In the genomic region with DNA sequence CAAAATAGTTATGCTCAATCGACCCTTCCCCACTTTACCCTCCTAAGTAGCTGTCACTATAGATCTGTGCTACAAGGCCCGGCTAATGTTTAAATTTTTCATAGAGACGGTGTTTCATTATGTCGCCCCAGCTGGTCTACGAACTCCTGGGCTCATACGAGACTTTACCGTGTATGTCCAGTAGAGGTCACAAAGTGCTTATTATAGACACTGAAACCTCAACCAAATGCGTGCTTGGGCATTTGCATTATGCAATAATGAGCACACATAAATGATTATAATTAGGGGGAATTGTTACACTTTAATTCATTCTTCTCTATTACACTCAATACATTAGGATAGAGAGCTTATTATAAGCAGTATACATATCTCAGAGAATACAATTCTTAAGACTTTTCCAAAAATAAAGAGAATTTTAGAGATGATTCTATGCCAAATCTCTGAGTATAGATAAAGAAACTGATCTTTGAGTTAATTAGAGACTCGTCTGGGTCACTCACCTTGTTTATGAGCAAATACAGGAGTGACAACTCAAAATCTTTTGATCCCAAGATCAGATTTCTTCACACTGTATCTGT, we compare ENCODE assay signal across 9 cellular contexts. TPM values are rescaled to one million over a fixed set of nuclear protein-coding genes. Genes with fewer than 3 reads are reported as not detected.
A peak's percentile ranks its signal among the peaks of the same experiment; 100 is the strongest.
DNase-seq lines count a peak whose midpoint lies in the region; ATAC-seq, FAIRE-seq and TF ChIP-seq lines count a peak whose summit lies in the region.
"Had no signal": no experiment of that assay in that cellular context is flagged by ENCODE, and none has a peak within 500 bp of the region (broad histone marks: within the 10 kb centered on the region; RNA-seq: fewer than 3 reads in every experiment).

No MANE protein-coding gene starts in this region.

- H3K4me2 ChIP-seq in A549 = peak overlapping the region; percentile 28; the same call in 2 of the 3 replicates

- no peak overlapping the region for H3K27ac ChIP-seq in A549

- peak; percentile 74 for FAIRE-seq in A549 (lab: Jason Lieb, UNC)

- CTCF ChIA-PET in A549 (lab: Yijun Ruan, JAX) = interaction anchor here (0.6 to 1.8 kb wide), 19 partner anchors 12 to 429 kb away, joined by 3 to 7 read pairs (median 4); no protein-coding TSS in a partner anchor

- no peaks in the 10 kb centered on the region for H3K36me3 ChIP-seq in H7 (replicated peaks; ENCODE audit: control insufficient read depth, insufficient read depth, low read length)

- H3K9me3 Mint-ChIP-seq in memory B cell = no peaks in the 10 kb centered on the region

- DNase-seq in A549 (ENCODE audit: low read depth in 1 of 2, low spot score in 1 of 2) (peak; percentile 32 to 68), GM03348 (ENCODE audit: low spot score) (peak; percentile 66), H7 (peak; percentile 36), Kasumi-1 (lab: John Stamatoyannopoulos, UW) (peak; percentile 82 to 84), SHP77 (lab: John Stamatoyannopoulos, UW) (peak; percentile 12 to 18), dermis blood vessel endothelial cell (peak; percentile 84), memory B cell (ENCODE audit: low spot score in 2 of 2) (peak in 1 of 2 donors; percentile 20)

- ATAC-seq in A549 = peak; percentile 91 to 96; a peak in 5 of 6 replicates
- peak; percentile 81 for ATAC-seq in memory B cell (ENCODE audit: low read depth)
- ATAC-seq in HG03095 (IDR thresholded peaks at IDR 0.05; ENCODE audit: unreplicated experiment) = no peak

- H3K4me3 ChIP-seq in A549 = no peak overlapping the region
- no peak overlapping the region for H3K4me3 ChIP-seq in H7 (ENCODE audit: insufficient read depth, low read depth, low read length)

- no peaks in the 10 kb centered on the region for H3K4me1 ChIP-seq in A549

- TF ChIP-seq POLR2A in A549 (IDR thresholded peaks at IDR 0.05; ENCODE audit: low read length) = no peak

- TF ChIP-seq CTCF in A549 (IDR thresholded peaks at IDR 0.05) = peak; percentile 81

- POLR2A ChIA-PET in A549 (lab: Yijun Ruan, JAX) = no interaction called here

- 1% methylated on average over 9 of the region's 9 CpGs for WGBS in A549 (ENCODE audit: missing lambda C conversion rate)

- no peak for TF ChIP-seq EP300 in A549 (IDR thresholded peaks at IDR 0.05)

- no peak overlapping the region for H3K4me3 Mint-ChIP-seq in memory B cell

- H3K9me3 ChIP-seq in A549 = no peaks in the 10 kb centered on the region

- H3K27me3 ChIP-seq in H7 (ENCODE audit: control insufficient read depth, insufficient read depth, low read length) = no peaks in the 10 kb centered on the region

- H3K27me3 Mint-ChIP-seq in memory B cell = no peaks in the 10 kb centered on the region

- H3K36me3 Mint-ChIP-seq in memory B cell = no peaks in the 10 kb centered on the region

- peak; percentile 87 for TF ChIP-seq RAD21 in A549 (conservative IDR thresholded peaks at IDR 0.05 in 1 of 2, IDR thresholded peaks at IDR 0.05 in 1 of 2)

- H3K4me1 Mint-ChIP-seq in memory B cell = peaks cover 6% of the 10 kb centered on the region

- no peak overlapping the region for H3K27ac Mint-ChIP-seq in memory B cell

TF ChIP-seq in A549, 52 proteins besides CTCF, POLR2A, EP300 and RAD21:
- no peak for TF ChIP-seq FOXS1 (CRISPR knock-in tag; IDR thresholded peaks at IDR 0.05)
- TF ChIP-seq CEBPB (IDR thresholded peaks at IDR 0.05) = peak; percentile 60 to 84; a peak in 3 of 4 replicates
- TF ChIP-seq RARB (CRISPR knock-in tag; IDR thresholded peaks at IDR 0.05) = no peak
- TF ChIP-seq ESRRA (IDR thresholded peaks at IDR 0.05; ENCODE audit: borderline replicate concordance, low read length) = no peak
- no peak for TF ChIP-seq KDM5A (IDR thresholded peaks at IDR 0.05)
- TF ChIP-seq SMC3 (IDR thresholded peaks at IDR 0.05) = peak; percentile 77
- TF ChIP-seq, protein P1, sequence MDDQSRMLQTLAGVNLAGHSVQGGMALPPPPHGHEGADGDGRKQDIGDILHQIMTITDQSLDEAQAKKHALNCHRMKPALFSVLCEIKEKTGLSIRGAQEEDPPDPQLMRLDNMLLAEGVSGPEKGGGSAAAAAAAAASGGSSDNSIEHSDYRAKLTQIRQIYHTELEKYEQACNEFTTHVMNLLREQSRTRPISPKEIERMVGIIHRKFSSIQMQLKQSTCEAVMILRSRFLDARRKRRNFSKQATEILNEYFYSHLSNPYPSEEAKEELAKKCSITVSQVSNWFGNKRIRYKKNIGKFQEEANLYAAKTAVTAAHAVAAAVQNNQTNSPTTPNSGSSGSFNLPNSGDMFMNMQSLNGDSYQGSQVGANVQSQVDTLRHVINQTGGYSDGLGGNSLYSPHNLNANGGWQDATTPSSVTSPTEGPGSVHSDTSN (IDR thresholded peaks at IDR 0.05) = no peak

RNA-seq across cellular contexts. Expression of a gene that starts 12.5 kb away (rescaled TPM):
- polyA plus RNA-seq in A549 (2011; rRNA removed) (62.8 and 77.7 TPM in 2 replicates), A549 (2017; fragmentation: RNase III; extraction: RNeasy Plus Mini Kit Qiagen cat#74134 plus additional on column Dnase treatment) (54.3 to 59.0 TPM (median 57.3 TPM) in 3 replicates)
- polyA plus RNA-seq in A549 (2012; cell fraction: cytosol; rRNA removed) = 69.6 and 75.1 TPM in 2 replicates
- polyA plus RNA-seq in A549 (2012; cell fraction: nucleus; rRNA removed) = 37.7 and 54.2 TPM in 2 replicates
- 29.6 and 30.8 TPM in 2 replicates for polyA minus RNA-seq in A549 (2011; rRNA and poly(A)+ RNA removed)
- 90.7 and 113 TPM in 2 replicates for total RNA-seq in H7 (2014; rRNA removed; shearing (Covaris generic))
- 35.9 and 44.5 TPM in 2 replicates for total RNA-seq in dermis blood vessel endothelial cell

RNA-seq across cellular contexts. Expression of a gene that starts 22.2 kb away (rescaled TPM):
- polyA plus RNA-seq in A549 (2011; rRNA removed) (not detected in 2 replicates), A549 (2017; fragmentation: RNase III; extraction: RNeasy Plus Mini Kit Qiagen cat#74134 plus additional on column Dnase treatment) (not detected in 3 replicates)
- polyA plus RNA-seq in A549 (2012; cell fraction: cytosol; rRNA removed) = not detected in 2 replicates
- not detected in 2 replicates for polyA plus RNA-seq in A549 (2012; cell fraction: nucleus; rRNA removed)
- not detected in 2 replicates for polyA minus RNA-seq in A549 (2011; rRNA and poly(A)+ RNA removed)
- not detected in 2 replicates for total RNA-seq in H7 (2014; rRNA removed; shearing (Covaris generic))
- not detected in 2 replicates for total RNA-seq in dermis blood vessel endothelial cell
- total RNA-seq: pulmonary artery endothelial cell had no signal

RNA-seq across cellular contexts. Expression of a gene that starts 43.2 kb away (rescaled TPM):
- polyA plus RNA-seq in A549 (2011; rRNA removed) (0.79 and 1.5 TPM in 2 replicates), A549 (2017; fragmentation: RNase III; extraction: RNeasy Plus Mini Kit Qiagen cat#74134 plus additional on column Dnase treatment) (0.18 to 0.47 TPM (median 0.22 TPM) in 3 replicates)
- polyA plus RNA-seq in A549 (2012; cell fraction: cytosol; rRNA removed) = not detected in 2 replicates
- polyA plus RNA-seq in A549 (2012; cell fraction: nucleus; rRNA removed) = not detected in 2 replicates
- polyA minus RNA-seq in A549 (2011; rRNA and poly(A)+ RNA removed) = 0.21 and 1.1 TPM in 2 replicates
- not detected in 2 replicates for total RNA-seq in H7 (2014; rRNA removed; shearing (Covaris generic))
- total RNA-seq in dermis blood vessel endothelial cell = 0.17 TPM in 1 of 2 replicates, not detected in the other
- total RNA-seq: pulmonary artery endothelial cell had no signal

RNA-seq across cellular contexts. Expression of a gene that starts 55.5 kb away (rescaled TPM):
- polyA plus RNA-seq in A549 (2011; rRNA removed) = not detected in 2 replicates
- polyA plus RNA-seq in A549 (2012; cell fraction: cytosol; rRNA removed) = not detected in 2 replicates
- polyA plus RNA-seq in A549 (2012; cell fraction: nucleus; rRNA removed) = not detected in 2 replicates
- not detected in 3 replicates for polyA plus RNA-seq in A549 (2017; fragmentation: RNase III; extraction: RNeasy Plus Mini Kit Qiagen cat#74134 plus additional on column Dnase treatment)
- polyA minus RNA-seq in A549 (2011; rRNA and poly(A)+ RNA removed) = not detected in 2 replicates
- total RNA-seq in H7 (2014; rRNA removed; shearing (Covaris generic)) = not detected in 2 replicates
- not detected in 2 replicates for total RNA-seq in dermis blood vessel endothelial cell
- total RNA-seq: pulmonary artery endothelial cell had no signal
